1 cellular context compared by ENCODE assay signal in the genomic region with DNA sequence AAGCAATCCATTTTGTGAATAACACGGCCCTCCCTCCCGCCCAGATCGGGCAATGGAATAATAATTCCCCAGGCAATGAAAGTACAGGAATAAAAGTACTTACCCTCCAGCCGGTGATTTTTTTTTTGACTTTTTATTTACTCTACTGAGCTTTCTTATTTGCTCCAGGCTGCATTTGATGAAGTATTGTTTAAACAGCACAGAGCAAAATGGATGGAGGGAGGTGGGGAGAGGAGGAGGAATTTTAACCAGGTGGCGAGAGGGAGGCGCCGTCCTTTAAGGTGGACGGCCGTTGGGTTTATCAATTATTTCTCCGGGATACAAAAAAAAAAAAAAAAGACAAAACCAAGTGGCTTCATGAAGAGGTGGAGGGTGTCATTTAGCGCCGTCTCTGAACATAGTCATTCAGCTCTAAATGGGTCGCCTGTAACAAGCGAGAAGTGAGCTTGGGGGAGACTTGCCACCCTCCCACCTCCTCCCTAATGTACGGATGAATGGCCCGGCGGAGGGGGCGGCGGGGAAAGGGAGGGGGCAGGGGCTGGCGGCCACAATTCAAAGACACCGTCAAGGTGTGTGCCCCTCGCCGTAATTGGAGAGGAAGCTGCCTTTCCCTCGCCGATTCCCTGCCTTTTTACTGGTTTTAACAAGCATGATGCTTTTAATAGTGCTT.
TF ChIP-seq lines count a peak whose summit lies in the region.

No MANE protein-coding gene starts in this region.

TF ChIP-seq in H1, 55 proteins besides CTCF, POLR2A, EP300 and RAD21:
- TF ChIP-seq HDAC6 (IDR thresholded peaks at IDR 0.05; ENCODE audit: low read depth, low read length) (no peak), BRCA1 (IDR thresholded peaks at IDR 0.05; ENCODE audit: low read depth, low read length) (no peak), SP1 (IDR thresholded peaks at IDR 0.05; ENCODE audit: low read depth, low read length) (no peak), CTBP2 (IDR thresholded peaks at IDR 0.05; ENCODE audit: borderline replicate concordance, insufficient read depth, insufficient read length, low read length) (no peak), BACH1 (IDR thresholded peaks at IDR 0.05; ENCODE audit: low read length) (no peak), GABPA (IDR thresholded peaks at IDR 0.05; ENCODE audit: borderline replicate concordance, insufficient read depth, low read length) (no peak), BCL11A (IDR thresholded peaks at IDR 0.05; ENCODE audit: low read depth in 2 of 2, low read length in 2 of 2) (no peak), SUZ12 (IDR thresholded peaks at IDR 0.05; ENCODE audit: low read length) (no peak), HDAC2 (IDR thresholded peaks at IDR 0.05; ENCODE audit: borderline replicate concordance in 1 of 2, low read depth in 2 of 2, low read length in 2 of 2) (no peak), KDM4A (IDR thresholded peaks at IDR 0.05; ENCODE audit: low read depth, low read length, severe bottlenecking) (no peak), TAF1 (IDR thresholded peaks at IDR 0.05; ENCODE audit: low read depth, low read length) (no peak), TBP (IDR thresholded peaks at IDR 0.05; ENCODE audit: low read depth, low read length) (no peak), CHD1 (IDR thresholded peaks at IDR 0.05; ENCODE audit: low read depth, low read length) (no peak), SP4 (IDR thresholded peaks at IDR 0.05; ENCODE audit: low read length) (no peak)
- TF ChIP-seq, protein P1, sequence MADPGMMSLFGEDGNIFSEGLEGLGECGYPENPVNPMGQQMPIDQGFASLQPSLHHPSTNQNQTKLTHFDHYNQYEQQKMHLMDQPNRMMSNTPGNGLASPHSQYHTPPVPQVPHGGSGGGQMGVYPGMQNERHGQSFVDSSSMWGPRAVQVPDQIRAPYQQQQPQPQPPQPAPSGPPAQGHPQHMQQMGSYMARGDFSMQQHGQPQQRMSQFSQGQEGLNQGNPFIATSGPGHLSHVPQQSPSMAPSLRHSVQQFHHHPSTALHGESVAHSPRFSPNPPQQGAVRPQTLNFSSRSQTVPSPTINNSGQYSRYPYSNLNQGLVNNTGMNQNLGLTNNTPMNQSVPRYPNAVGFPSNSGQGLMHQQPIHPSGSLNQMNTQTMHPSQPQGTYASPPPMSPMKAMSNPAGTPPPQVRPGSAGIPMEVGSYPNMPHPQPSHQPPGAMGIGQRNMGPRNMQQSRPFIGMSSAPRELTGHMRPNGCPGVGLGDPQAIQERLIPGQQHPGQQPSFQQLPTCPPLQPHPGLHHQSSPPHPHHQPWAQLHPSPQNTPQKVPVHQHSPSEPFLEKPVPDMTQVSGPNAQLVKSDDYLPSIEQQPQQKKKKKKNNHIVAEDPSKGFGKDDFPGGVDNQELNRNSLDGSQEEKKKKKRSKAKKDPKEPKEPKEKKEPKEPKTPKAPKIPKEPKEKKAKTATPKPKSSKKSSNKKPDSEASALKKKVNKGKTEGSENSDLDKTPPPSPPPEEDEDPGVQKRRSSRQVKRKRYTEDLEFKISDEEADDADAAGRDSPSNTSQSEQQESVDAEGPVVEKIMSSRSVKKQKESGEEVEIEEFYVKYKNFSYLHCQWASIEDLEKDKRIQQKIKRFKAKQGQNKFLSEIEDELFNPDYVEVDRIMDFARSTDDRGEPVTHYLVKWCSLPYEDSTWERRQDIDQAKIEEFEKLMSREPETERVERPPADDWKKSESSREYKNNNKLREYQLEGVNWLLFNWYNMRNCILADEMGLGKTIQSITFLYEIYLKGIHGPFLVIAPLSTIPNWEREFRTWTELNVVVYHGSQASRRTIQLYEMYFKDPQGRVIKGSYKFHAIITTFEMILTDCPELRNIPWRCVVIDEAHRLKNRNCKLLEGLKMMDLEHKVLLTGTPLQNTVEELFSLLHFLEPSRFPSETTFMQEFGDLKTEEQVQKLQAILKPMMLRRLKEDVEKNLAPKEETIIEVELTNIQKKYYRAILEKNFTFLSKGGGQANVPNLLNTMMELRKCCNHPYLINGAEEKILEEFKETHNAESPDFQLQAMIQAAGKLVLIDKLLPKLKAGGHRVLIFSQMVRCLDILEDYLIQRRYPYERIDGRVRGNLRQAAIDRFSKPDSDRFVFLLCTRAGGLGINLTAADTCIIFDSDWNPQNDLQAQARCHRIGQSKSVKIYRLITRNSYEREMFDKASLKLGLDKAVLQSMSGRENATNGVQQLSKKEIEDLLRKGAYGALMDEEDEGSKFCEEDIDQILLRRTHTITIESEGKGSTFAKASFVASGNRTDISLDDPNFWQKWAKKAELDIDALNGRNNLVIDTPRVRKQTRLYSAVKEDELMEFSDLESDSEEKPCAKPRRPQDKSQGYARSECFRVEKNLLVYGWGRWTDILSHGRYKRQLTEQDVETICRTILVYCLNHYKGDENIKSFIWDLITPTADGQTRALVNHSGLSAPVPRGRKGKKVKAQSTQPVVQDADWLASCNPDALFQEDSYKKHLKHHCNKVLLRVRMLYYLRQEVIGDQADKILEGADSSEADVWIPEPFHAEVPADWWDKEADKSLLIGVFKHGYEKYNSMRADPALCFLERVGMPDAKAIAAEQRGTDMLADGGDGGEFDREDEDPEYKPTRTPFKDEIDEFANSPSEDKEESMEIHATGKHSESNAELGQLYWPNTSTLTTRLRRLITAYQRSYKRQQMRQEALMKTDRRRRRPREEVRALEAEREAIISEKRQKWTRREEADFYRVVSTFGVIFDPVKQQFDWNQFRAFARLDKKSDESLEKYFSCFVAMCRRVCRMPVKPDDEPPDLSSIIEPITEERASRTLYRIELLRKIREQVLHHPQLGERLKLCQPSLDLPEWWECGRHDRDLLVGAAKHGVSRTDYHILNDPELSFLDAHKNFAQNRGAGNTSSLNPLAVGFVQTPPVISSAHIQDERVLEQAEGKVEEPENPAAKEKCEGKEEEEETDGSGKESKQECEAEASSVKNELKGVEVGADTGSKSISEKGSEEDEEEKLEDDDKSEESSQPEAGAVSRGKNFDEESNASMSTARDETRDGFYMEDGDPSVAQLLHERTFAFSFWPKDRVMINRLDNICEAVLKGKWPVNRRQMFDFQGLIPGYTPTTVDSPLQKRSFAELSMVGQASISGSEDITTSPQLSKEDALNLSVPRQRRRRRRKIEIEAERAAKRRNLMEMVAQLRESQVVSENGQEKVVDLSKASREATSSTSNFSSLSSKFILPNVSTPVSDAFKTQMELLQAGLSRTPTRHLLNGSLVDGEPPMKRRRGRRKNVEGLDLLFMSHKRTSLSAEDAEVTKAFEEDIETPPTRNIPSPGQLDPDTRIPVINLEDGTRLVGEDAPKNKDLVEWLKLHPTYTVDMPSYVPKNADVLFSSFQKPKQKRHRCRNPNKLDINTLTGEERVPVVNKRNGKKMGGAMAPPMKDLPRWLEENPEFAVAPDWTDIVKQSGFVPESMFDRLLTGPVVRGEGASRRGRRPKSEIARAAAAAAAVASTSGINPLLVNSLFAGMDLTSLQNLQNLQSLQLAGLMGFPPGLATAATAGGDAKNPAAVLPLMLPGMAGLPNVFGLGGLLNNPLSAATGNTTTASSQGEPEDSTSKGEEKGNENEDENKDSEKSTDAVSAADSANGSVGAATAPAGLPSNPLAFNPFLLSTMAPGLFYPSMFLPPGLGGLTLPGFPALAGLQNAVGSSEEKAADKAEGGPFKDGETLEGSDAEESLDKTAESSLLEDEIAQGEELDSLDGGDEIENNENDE (IDR thresholded peaks at IDR 0.05; ENCODE audit: insufficient replicate concordance, low read length): no peak
- TF ChIP-seq, protein P2, sequence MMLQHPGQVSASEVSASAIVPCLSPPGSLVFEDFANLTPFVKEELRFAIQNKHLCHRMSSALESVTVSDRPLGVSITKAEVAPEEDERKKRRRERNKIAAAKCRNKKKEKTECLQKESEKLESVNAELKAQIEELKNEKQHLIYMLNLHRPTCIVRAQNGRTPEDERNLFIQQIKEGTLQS (IDR thresholded peaks at IDR 0.05; ENCODE audit: insufficient read depth, low read depth, low read length): no peak
- TF ChIP-seq, protein P3, sequence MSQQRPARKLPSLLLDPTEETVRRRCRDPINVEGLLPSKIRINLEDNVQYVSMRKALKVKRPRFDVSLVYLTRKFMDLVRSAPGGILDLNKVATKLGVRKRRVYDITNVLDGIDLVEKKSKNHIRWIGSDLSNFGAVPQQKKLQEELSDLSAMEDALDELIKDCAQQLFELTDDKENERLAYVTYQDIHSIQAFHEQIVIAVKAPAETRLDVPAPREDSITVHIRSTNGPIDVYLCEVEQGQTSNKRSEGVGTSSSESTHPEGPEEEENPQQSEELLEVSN (IDR thresholded peaks at IDR 0.05): no peak
